ENCODE assay signal across 20 cellular contexts in genomic region chr2:235859651-235860050, GRCh38.
DNase-seq lines count a peak whose midpoint lies in the region; ATAC-seq, FAIRE-seq and TF ChIP-seq lines count a peak whose summit lies in the region.
"Had no signal": no experiment of that assay in that cellular context is flagged by ENCODE, and none has a peak within 500 bp of the region (broad histone marks: within the 10 kb centered on the region; RNA-seq: fewer than 3 reads in every experiment).

No MANE protein-coding gene starts in this region.

- 87 to 90% methylated on average over 8 of the region's 8 CpGs for WGBS in ectodermal cell, 2 experiments

- peaks cover 12% of the 10 kb centered on the region for H3K4me1 ChIP-seq in ectodermal cell (ENCODE audit: control insufficient read depth, insufficient read depth, low read length)

- H3K27ac ChIP-seq in SK-N-MC, result peak overlapping the region; percentile 33; the same call in 1 of the 2 replicates
- H3K27ac ChIP-seq in ectodermal cell (ENCODE audit: insufficient read depth, low read depth, low read length, poor library complexity, severe bottlenecking), result peak overlapping the region; percentile 59
- H3K27ac ChIP-seq: epithelial cell of prostate, neutrophil, SJSA1 had no signal

- H3K4me3 ChIP-seq in SK-N-MC, result peak overlapping the region; percentile 50
- H3K4me3 ChIP-seq in ectodermal cell (ENCODE audit: insufficient read depth, low read depth, low read length), result no peak overlapping the region
- H3K4me3 ChIP-seq: SJSA1 had no signal

- no peaks in the 10 kb centered on the region for H3K36me3 ChIP-seq in SK-N-MC (ENCODE audit: insufficient read depth, low read length)
- no peaks in the 10 kb centered on the region for H3K36me3 ChIP-seq in ectodermal cell (ENCODE audit: control insufficient read depth, insufficient read depth, low read length)
- H3K36me3 ChIP-seq: neutrophil had no signal

- no peak for DNase-seq in SK-N-MC (ENCODE audit: low read depth, low spot score)
- peak; percentile 13 for DNase-seq in iris pigment epithelial cell (ENCODE audit: low read depth)
- DNase-seq in sciatic nerve (ENCODE audit: low spot score), result peak; percentile 59
- no peak for DNase-seq in GM19238 (ENCODE audit: insufficient read length, low spot score)
- no peak for DNase-seq in GM12891 (ENCODE audit: insufficient read length, low spot score)
- DNase-seq: activated CD4-positive, alpha-beta T cell treated with anti-CD3 and anti-CD28 coated beads for 36 hours; activated gamma-delta T cell; AML-193; Calu3; glutamatergic neuron; immature natural killer cell; NCI-H1694; stimulated activated CD4-positive, alpha-beta T cell treated with anti-CD3 and anti-CD28 coated beads, Interleukin-4, amount 100 ng/mL, for 24 hours; T1000 had no signal

- H3K27me3 ChIP-seq in ectodermal cell (ENCODE audit: control insufficient read depth, insufficient read depth, low read length, poor library complexity, severe bottlenecking), result no peaks in the 10 kb centered on the region
- H3K27me3 ChIP-seq: SJSA1 had no signal

- ATAC-seq in sciatic nerve (peak; percentile 87), HG03442 (IDR thresholded peaks at IDR 0.05; ENCODE audit: unreplicated experiment) (no peak)
- ATAC-seq: activated CD4-positive, alpha-beta T cell treated with anti-CD3 and anti-CD28 coated beads for 36 hours had no signal

- no peak overlapping the region for H3K9ac ChIP-seq in SK-N-MC (ENCODE audit: insufficient read length)

- H3K9me3 ChIP-seq in SK-N-MC (ENCODE audit: low read depth, low read length) (no peaks in the 10 kb centered on the region), ectodermal cell (ENCODE audit: control insufficient read depth, low read length) (no peaks in the 10 kb centered on the region)
- H3K9me3 ChIP-seq: neutrophil, SJSA1 had no signal

- intact Hi-C loops in sciatic nerve (cut with DNase I), result no loop called here

- no peak for FAIRE-seq in GM12891 (lab: Jason Lieb, UNC)
- FAIRE-seq: colon had no signal

- no peak for TF ChIP-seq POLR2A in GM12891 (IDR thresholded peaks at IDR 0.05; ENCODE audit: low read depth, low read length)

TF ChIP-seq in GM12891, 5 proteins besides CTCF, POLR2A, EP300 and RAD21:
- TF ChIP-seq POU2F2 (IDR thresholded peaks at IDR 0.05; ENCODE audit: low read depth, low read length) (no peak), POLR2AphosphoS5 (IDR thresholded peaks at IDR 0.05; ENCODE audit: low read depth, low read length) (no peak), TAF1 (IDR thresholded peaks at IDR 0.05; ENCODE audit: low read depth, low read length) (no peak), SPI1 (IDR thresholded peaks at IDR 0.05; ENCODE audit: low read depth, low read length) (no peak), PAX5 (IDR thresholded peaks at IDR 0.05; ENCODE audit: insufficient read depth, low read length, severe bottlenecking) (no peak)

Comparison
In these comparisons a context has a peak if more than half of its experiments do, and no peak if none do; other contexts are left out.
1. DNase-seq: peak in iris pigment epithelial cell (single experiment) and sciatic nerve (single experiment); none in SK-N-MC (single experiment), GM19238 (single experiment) and GM12891 (single experiment).